Comparison of ENCODE assay signal across 9 cellular contexts in genomic region chr6:105793132-105793531, GRCh38.
DNase-seq lines count a peak whose midpoint lies in the region; ATAC-seq and TF ChIP-seq lines count a peak whose summit lies in the region.
"Had no signal": no experiment of that assay in that cellular context is flagged by ENCODE, and none has a peak within 500 bp of the region (broad histone marks: within the 10 kb centered on the region; RNA-seq: fewer than 3 reads in every experiment).

No MANE protein-coding gene starts in this region.

- H3K27me3 ChIP-seq in Loucy (ENCODE audit: insufficient read depth, low read length, poor library complexity, severe bottlenecking) = no peaks in the 10 kb centered on the region
- no peaks in the 10 kb centered on the region for H3K27me3 ChIP-seq in SJCRH30
- H3K27me3 ChIP-seq in ascending aorta = no peaks in the 10 kb centered on the region

- H4K20me1 ChIP-seq in Loucy (ENCODE audit: insufficient read depth, low read length, poor library complexity, severe bottlenecking) = no peaks in the 10 kb centered on the region

- POLR2A ChIA-PET in activated CD8-positive, alpha-beta T cell treated with anti-CD3 and anti-CD28 coated beads for 36 hours (lab: Charles Lee) = no interaction called here

- no peak overlapping the region for H2AFZ ChIP-seq in Loucy (ENCODE audit: low read length)

- TF ChIP-seq CTCF in Loucy (conservative IDR thresholded peaks at IDR 0.05; ENCODE audit: low read length) (peak; percentile 48), nephron progenitor cell (IDR thresholded peaks at IDR 0.05) (no peak), ascending aorta (IDR thresholded peaks at IDR 0.05) (no peak)
- TF ChIP-seq CTCF in activated CD8-positive, alpha-beta T cell treated with anti-CD3 and anti-CD28 coated beads for 36 hours (IDR thresholded peaks at IDR 0.05) = no peak

- peak overlapping the region; percentile 7 for H3K4me2 ChIP-seq in Loucy (ENCODE audit: low read depth, low read length, poor library complexity, severe bottlenecking)

- H3K9ac ChIP-seq in Loucy (ENCODE audit: low read depth, low read length, poor library complexity, severe bottlenecking) = no peak overlapping the region

- no peaks in the 10 kb centered on the region for H3K9me2 ChIP-seq in Loucy (replicated peaks; ENCODE audit: low read depth, low read length)

- H3K27ac Mint-ChIP-seq in activated CD8-positive, alpha-beta T cell treated with anti-CD3 and anti-CD28 coated beads for 36 hours = no peak overlapping the region
- H3K27ac Mint-ChIP-seq in nephron progenitor cell = peak overlapping the region; percentile 84

- H3F3A ChIP-seq in Loucy (ENCODE audit: low read depth) = no peaks in the 10 kb centered on the region

- H3K27me3 Mint-ChIP-seq in activated CD8-positive, alpha-beta T cell treated with anti-CD3 and anti-CD28 coated beads for 36 hours = no peaks in the 10 kb centered on the region
- H3K27me3 Mint-ChIP-seq in nephron progenitor cell (ENCODE audit: low read depth, poor library complexity) = peaks cover 4% of the 10 kb centered on the region

- peak; percentile 40 for ATAC-seq in activated CD8-positive, alpha-beta T cell treated with anti-CD3 and anti-CD28 coated beads for 36 hours

- H3K4me3 ChIP-seq in Loucy (ENCODE audit: low read length, poor library complexity, severe bottlenecking) (no peak overlapping the region), SJCRH30 (no peak overlapping the region), ascending aorta (no peak overlapping the region)

- H3K4me1 Mint-ChIP-seq in activated CD8-positive, alpha-beta T cell treated with anti-CD3 and anti-CD28 coated beads for 36 hours (ENCODE audit: low read depth) = peaks cover 38% of the 10 kb centered on the region
- H3K4me1 Mint-ChIP-seq in nephron progenitor cell = peaks cover 67% of the 10 kb centered on the region

- CTCF ChIA-PET in activated CD8-positive, alpha-beta T cell treated with anti-CD3 and anti-CD28 coated beads for 36 hours (lab: Charles Lee) = no interaction called here

- H3K36me3 ChIP-seq in Loucy (ENCODE audit: insufficient read depth, low read length) (no peaks in the 10 kb centered on the region), SJCRH30 (no peaks in the 10 kb centered on the region), ascending aorta (no peaks in the 10 kb centered on the region)

- H3K36me3 Mint-ChIP-seq in activated CD8-positive, alpha-beta T cell treated with anti-CD3 and anti-CD28 coated beads for 36 hours (ENCODE audit: low read depth) = no peaks in the 10 kb centered on the region
- H3K36me3 Mint-ChIP-seq in nephron progenitor cell (ENCODE audit: low read depth) = no peaks in the 10 kb centered on the region

- DNase-seq in DMS53 (lab: John Stamatoyannopoulos, UW) (peak; percentile 59), DMS53 treated with DMSO at 0.1 percent for 48 hours (lab: John Stamatoyannopoulos, UW; ENCODE audit: unreplicated experiment) (no peak), nephron progenitor cell (no peak), SJCRH30 (no peak), ascending aorta (ENCODE audit: low spot score in 2 of 2) (no peak)
- DNase-seq in activated CD8-positive, alpha-beta T cell treated with anti-CD3 and anti-CD28 coated beads for 36 hours = no peak
- DNase-seq in stimulated activated CD4-positive, alpha-beta T cell treated with anti-CD3 and anti-CD28 coated beads, Interleukin-1b, Interleukin-23, amount 100 ng/mL, for 48 hours = no peak
- DNase-seq: NCI-H524 treated with DMSO at 0.1 percent for 48 hours had no signal

- intact Hi-C loops in activated CD8-positive, alpha-beta T cell treated with anti-CD3 and anti-CD28 coated beads for 36 hours (cut with micrococcal nuclease) = no loop called here
- intact Hi-C loops in ascending aorta (cut with DNase I) = no loop called here

- no peaks in the 10 kb centered on the region for H3K79me2 ChIP-seq in Loucy (ENCODE audit: insufficient read depth, low read length)

- H3K27ac ChIP-seq in SJCRH30 (no peak overlapping the region), ascending aorta (no peak overlapping the region)

- peaks cover 14% of the 10 kb centered on the region for H3K4me1 ChIP-seq in Loucy (ENCODE audit: insufficient read depth, low read length, poor library complexity, severe bottlenecking)
- no peaks in the 10 kb centered on the region for H3K4me1 ChIP-seq in SJCRH30
- peaks cover 0 to under 1% of the 10 kb centered on the region in 2 donors for H3K4me1 ChIP-seq in ascending aorta

- H3K4me3 Mint-ChIP-seq in activated CD8-positive, alpha-beta T cell treated with anti-CD3 and anti-CD28 coated beads for 36 hours = no peak overlapping the region
- H3K4me3 Mint-ChIP-seq in nephron progenitor cell = no peak overlapping the region

- no peaks in the 10 kb centered on the region for H3K9me3 Mint-ChIP-seq in activated CD8-positive, alpha-beta T cell treated with anti-CD3 and anti-CD28 coated beads for 36 hours
- no peaks in the 10 kb centered on the region for H3K9me3 Mint-ChIP-seq in nephron progenitor cell

- no peaks in the 10 kb centered on the region for H3K9me3 ChIP-seq in Loucy (ENCODE audit: insufficient read depth, low read depth, low read length)
- H3K9me3 ChIP-seq in SJCRH30 (replicated peaks) = no peaks in the 10 kb centered on the region
- H3K9me3 ChIP-seq in ascending aorta = no peaks in the 10 kb centered on the region
